Comparison of ENCODE assay signal across 1 cellular context in the genomic region with DNA sequence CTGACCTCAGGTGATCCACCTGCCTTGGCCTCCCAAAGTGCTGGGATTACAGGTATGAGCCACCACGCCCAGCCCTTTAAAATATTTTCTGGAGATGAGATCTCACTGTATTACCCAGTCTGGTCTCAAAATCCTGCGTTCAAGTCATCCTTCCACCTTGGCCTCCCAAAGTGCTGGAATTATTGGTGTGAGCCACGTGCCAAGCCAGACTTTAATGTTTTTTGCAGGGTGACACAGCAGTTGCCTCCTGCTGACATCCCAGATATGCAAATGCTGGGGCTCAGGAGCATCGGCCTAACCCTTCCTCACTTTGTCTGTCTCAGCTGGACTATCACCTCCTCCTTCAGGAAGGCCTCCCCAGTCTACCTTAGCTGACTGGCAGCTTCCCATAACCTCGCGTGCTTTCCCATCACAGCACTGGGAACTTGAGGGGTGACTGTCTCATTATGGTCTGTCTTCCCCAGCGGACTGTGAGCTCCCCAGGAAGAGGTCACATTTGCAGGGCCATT.
TF ChIP-seq lines count a peak whose summit lies in the region.

No MANE protein-coding gene starts in this region.

TF ChIP-seq in WTC11, 78 proteins besides CTCF, POLR2A, EP300 and RAD21 (continued from another document and continues in another):
- TF ChIP-seq, protein P1, sequence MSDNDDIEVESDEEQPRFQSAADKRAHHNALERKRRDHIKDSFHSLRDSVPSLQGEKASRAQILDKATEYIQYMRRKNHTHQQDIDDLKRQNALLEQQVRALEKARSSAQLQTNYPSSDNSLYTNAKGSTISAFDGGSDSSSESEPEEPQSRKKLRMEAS (CRISPR knock-in tag; IDR thresholded peaks at IDR 0.05): peak; percentile 69
- TF ChIP-seq, protein P2, sequence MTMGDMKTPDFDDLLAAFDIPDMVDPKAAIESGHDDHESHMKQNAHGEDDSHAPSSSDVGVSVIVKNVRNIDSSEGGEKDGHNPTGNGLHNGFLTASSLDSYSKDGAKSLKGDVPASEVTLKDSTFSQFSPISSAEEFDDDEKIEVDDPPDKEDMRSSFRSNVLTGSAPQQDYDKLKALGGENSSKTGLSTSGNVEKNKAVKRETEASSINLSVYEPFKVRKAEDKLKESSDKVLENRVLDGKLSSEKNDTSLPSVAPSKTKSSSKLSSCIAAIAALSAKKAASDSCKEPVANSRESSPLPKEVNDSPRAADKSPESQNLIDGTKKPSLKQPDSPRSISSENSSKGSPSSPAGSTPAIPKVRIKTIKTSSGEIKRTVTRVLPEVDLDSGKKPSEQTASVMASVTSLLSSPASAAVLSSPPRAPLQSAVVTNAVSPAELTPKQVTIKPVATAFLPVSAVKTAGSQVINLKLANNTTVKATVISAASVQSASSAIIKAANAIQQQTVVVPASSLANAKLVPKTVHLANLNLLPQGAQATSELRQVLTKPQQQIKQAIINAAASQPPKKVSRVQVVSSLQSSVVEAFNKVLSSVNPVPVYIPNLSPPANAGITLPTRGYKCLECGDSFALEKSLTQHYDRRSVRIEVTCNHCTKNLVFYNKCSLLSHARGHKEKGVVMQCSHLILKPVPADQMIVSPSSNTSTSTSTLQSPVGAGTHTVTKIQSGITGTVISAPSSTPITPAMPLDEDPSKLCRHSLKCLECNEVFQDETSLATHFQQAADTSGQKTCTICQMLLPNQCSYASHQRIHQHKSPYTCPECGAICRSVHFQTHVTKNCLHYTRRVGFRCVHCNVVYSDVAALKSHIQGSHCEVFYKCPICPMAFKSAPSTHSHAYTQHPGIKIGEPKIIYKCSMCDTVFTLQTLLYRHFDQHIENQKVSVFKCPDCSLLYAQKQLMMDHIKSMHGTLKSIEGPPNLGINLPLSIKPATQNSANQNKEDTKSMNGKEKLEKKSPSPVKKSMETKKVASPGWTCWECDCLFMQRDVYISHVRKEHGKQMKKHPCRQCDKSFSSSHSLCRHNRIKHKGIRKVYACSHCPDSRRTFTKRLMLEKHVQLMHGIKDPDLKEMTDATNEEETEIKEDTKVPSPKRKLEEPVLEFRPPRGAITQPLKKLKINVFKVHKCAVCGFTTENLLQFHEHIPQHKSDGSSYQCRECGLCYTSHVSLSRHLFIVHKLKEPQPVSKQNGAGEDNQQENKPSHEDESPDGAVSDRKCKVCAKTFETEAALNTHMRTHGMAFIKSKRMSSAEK (CRISPR knock-in tag; IDR thresholded peaks at IDR 0.05; ENCODE audit: borderline replicate concordance): no peak
- TF ChIP-seq NFYB (CRISPR knock-in tag; conservative IDR thresholded peaks at IDR 0.05; ENCODE audit: low read depth): no peak
- peak; percentile 97 for TF ChIP-seq NFE2L1 (CRISPR knock-in tag; IDR thresholded peaks at IDR 0.05)
- TF ChIP-seq, protein P3, sequence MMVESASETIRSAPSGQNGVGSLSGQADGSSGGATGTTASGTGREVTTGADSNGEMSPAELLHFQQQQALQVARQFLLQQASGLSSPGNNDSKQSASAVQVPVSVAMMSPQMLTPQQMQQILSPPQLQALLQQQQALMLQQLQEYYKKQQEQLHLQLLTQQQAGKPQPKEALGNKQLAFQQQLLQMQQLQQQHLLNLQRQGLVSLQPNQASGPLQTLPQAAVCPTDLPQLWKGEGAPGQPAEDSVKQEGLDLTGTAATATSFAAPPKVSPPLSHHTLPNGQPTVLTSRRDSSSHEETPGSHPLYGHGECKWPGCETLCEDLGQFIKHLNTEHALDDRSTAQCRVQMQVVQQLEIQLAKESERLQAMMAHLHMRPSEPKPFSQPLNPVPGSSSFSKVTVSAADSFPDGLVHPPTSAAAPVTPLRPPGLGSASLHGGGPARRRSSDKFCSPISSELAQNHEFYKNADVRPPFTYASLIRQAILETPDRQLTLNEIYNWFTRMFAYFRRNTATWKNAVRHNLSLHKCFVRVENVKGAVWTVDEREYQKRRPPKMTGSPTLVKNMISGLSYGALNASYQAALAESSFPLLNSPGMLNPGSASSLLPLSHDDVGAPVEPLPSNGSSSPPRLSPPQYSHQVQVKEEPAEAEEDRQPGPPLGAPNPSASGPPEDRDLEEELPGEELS (CRISPR knock-in tag; IDR thresholded peaks at IDR 0.05): 0 out of 2 replicates have a peak, but pooled peaks have one; percentile 72
- TF ChIP-seq, protein P4, sequence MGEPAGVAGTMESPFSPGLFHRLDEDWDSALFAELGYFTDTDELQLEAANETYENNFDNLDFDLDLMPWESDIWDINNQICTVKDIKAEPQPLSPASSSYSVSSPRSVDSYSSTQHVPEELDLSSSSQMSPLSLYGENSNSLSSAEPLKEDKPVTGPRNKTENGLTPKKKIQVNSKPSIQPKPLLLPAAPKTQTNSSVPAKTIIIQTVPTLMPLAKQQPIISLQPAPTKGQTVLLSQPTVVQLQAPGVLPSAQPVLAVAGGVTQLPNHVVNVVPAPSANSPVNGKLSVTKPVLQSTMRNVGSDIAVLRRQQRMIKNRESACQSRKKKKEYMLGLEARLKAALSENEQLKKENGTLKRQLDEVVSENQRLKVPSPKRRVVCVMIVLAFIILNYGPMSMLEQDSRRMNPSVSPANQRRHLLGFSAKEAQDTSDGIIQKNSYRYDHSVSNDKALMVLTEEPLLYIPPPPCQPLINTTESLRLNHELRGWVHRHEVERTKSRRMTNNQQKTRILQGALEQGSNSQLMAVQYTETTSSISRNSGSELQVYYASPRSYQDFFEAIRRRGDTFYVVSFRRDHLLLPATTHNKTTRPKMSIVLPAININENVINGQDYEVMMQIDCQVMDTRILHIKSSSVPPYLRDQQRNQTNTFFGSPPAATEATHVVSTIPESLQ (CRISPR knock-in tag; IDR thresholded peaks at IDR 0.05): no peak
- TF ChIP-seq GRHL2 (CRISPR knock-in tag; IDR thresholded peaks at IDR 0.05; ENCODE audit: insufficient replicate concordance, severe bottlenecking): no peak
- no peak for TF ChIP-seq ZNF416 (CRISPR knock-in tag; IDR thresholded peaks at IDR 0.05)
- TF ChIP-seq, protein P5, sequence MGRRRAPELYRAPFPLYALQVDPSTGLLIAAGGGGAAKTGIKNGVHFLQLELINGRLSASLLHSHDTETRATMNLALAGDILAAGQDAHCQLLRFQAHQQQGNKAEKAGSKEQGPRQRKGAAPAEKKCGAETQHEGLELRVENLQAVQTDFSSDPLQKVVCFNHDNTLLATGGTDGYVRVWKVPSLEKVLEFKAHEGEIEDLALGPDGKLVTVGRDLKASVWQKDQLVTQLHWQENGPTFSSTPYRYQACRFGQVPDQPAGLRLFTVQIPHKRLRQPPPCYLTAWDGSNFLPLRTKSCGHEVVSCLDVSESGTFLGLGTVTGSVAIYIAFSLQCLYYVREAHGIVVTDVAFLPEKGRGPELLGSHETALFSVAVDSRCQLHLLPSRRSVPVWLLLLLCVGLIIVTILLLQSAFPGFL (CRISPR knock-in tag; IDR thresholded peaks at IDR 0.05; ENCODE audit: borderline replicate concordance): no peak
- TF ChIP-seq RORB (CRISPR knock-in tag; IDR thresholded peaks at IDR 0.05): no peak
- no peak for TF ChIP-seq ZBTB21 (CRISPR knock-in tag; IDR thresholded peaks at IDR 0.05; ENCODE audit: borderline replicate concordance)
- TF ChIP-seq, protein P6, sequence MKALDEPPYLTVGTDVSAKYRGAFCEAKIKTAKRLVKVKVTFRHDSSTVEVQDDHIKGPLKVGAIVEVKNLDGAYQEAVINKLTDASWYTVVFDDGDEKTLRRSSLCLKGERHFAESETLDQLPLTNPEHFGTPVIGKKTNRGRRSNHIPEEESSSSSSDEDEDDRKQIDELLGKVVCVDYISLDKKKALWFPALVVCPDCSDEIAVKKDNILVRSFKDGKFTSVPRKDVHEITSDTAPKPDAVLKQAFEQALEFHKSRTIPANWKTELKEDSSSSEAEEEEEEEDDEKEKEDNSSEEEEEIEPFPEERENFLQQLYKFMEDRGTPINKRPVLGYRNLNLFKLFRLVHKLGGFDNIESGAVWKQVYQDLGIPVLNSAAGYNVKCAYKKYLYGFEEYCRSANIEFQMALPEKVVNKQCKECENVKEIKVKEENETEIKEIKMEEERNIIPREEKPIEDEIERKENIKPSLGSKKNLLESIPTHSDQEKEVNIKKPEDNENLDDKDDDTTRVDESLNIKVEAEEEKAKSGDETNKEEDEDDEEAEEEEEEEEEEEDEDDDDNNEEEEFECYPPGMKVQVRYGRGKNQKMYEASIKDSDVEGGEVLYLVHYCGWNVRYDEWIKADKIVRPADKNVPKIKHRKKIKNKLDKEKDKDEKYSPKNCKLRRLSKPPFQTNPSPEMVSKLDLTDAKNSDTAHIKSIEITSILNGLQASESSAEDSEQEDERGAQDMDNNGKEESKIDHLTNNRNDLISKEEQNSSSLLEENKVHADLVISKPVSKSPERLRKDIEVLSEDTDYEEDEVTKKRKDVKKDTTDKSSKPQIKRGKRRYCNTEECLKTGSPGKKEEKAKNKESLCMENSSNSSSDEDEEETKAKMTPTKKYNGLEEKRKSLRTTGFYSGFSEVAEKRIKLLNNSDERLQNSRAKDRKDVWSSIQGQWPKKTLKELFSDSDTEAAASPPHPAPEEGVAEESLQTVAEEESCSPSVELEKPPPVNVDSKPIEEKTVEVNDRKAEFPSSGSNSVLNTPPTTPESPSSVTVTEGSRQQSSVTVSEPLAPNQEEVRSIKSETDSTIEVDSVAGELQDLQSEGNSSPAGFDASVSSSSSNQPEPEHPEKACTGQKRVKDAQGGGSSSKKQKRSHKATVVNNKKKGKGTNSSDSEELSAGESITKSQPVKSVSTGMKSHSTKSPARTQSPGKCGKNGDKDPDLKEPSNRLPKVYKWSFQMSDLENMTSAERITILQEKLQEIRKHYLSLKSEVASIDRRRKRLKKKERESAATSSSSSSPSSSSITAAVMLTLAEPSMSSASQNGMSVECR (CRISPR knock-in tag; IDR thresholded peaks at IDR 0.05; ENCODE audit: borderline replicate concordance): 0 out of 2 replicates have a peak, but pooled peaks have one; percentile 26
- TF ChIP-seq, protein P7, sequence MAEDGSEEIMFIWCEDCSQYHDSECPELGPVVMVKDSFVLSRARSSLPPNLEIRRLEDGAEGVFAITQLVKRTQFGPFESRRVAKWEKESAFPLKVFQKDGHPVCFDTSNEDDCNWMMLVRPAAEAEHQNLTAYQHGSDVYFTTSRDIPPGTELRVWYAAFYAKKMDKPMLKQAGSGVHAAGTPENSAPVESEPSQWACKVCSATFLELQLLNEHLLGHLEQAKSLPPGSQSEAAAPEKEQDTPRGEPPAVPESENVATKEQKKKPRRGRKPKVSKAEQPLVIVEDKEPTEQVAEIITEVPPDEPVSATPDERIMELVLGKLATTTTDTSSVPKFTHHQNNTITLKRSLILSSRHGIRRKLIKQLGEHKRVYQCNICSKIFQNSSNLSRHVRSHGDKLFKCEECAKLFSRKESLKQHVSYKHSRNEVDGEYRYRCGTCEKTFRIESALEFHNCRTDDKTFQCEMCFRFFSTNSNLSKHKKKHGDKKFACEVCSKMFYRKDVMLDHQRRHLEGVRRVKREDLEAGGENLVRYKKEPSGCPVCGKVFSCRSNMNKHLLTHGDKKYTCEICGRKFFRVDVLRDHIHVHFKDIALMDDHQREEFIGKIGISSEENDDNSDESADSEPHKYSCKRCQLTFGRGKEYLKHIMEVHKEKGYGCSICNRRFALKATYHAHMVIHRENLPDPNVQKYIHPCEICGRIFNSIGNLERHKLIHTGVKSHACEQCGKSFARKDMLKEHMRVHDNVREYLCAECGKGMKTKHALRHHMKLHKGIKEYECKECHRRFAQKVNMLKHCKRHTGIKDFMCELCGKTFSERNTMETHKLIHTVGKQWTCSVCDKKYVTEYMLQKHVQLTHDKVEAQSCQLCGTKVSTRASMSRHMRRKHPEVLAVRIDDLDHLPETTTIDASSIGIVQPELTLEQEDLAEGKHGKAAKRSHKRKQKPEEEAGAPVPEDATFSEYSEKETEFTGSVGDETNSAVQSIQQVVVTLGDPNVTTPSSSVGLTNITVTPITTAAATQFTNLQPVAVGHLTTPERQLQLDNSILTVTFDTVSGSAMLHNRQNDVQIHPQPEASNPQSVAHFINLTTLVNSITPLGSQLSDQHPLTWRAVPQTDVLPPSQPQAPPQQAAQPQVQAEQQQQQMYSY (CRISPR knock-in tag; IDR thresholded peaks at IDR 0.05): no peak
- TF ChIP-seq, protein P8, sequence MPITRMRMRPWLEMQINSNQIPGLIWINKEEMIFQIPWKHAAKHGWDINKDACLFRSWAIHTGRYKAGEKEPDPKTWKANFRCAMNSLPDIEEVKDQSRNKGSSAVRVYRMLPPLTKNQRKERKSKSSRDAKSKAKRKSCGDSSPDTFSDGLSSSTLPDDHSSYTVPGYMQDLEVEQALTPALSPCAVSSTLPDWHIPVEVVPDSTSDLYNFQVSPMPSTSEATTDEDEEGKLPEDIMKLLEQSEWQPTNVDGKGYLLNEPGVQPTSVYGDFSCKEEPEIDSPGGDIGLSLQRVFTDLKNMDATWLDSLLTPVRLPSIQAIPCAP (CRISPR knock-in tag; IDR thresholded peaks at IDR 0.05): no peak
- TF ChIP-seq, protein P9, sequence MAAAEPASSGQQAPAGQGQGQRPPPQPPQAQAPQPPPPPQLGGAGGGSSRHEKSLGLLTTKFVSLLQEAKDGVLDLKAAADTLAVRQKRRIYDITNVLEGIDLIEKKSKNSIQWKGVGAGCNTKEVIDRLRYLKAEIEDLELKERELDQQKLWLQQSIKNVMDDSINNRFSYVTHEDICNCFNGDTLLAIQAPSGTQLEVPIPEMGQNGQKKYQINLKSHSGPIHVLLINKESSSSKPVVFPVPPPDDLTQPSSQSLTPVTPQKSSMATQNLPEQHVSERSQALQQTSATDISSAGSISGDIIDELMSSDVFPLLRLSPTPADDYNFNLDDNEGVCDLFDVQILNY (CRISPR knock-in tag; IDR thresholded peaks at IDR 0.05): no peak
- TF ChIP-seq, protein P10, sequence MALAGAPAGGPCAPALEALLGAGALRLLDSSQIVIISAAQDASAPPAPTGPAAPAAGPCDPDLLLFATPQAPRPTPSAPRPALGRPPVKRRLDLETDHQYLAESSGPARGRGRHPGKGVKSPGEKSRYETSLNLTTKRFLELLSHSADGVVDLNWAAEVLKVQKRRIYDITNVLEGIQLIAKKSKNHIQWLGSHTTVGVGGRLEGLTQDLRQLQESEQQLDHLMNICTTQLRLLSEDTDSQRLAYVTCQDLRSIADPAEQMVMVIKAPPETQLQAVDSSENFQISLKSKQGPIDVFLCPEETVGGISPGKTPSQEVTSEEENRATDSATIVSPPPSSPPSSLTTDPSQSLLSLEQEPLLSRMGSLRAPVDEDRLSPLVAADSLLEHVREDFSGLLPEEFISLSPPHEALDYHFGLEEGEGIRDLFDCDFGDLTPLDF (CRISPR knock-in tag; IDR thresholded peaks at IDR 0.05): no peak
- no peak for TF ChIP-seq NFATC4 (CRISPR knock-in tag; IDR thresholded peaks at IDR 0.05)
- TF ChIP-seq CREB1 (CRISPR knock-in tag; IDR thresholded peaks at IDR 0.05): no peak
- TF ChIP-seq, protein P11, sequence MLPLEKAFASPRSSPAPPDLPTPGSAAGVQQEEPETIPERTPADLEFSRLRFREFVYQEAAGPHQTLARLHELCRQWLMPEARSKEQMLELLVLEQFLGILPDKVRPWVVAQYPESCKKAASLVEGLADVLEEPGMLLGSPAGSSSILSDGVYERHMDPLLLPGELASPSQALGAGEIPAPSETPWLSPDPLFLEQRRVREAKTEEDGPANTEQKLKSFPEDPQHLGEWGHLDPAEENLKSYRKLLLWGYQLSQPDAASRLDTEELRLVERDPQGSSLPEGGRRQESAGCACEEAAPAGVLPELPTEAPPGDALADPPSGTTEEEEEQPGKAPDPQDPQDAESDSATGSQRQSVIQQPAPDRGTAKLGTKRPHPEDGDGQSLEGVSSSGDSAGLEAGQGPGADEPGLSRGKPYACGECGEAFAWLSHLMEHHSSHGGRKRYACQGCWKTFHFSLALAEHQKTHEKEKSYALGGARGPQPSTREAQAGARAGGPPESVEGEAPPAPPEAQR (CRISPR knock-in tag; IDR thresholded peaks at IDR 0.05): no peak
- TF ChIP-seq ZNF138 (CRISPR knock-in tag; conservative IDR thresholded peaks at IDR 0.05): no peak
- TF ChIP-seq, protein P12, sequence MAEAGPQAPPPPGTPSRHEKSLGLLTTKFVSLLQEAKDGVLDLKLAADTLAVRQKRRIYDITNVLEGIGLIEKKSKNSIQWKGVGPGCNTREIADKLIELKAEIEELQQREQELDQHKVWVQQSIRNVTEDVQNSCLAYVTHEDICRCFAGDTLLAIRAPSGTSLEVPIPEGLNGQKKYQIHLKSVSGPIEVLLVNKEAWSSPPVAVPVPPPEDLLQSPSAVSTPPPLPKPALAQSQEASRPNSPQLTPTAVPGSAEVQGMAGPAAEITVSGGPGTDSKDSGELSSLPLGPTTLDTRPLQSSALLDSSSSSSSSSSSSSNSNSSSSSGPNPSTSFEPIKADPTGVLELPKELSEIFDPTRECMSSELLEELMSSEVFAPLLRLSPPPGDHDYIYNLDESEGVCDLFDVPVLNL (CRISPR knock-in tag; IDR thresholded peaks at IDR 0.05; ENCODE audit: borderline replicate concordance, low read depth): no peak
